Comparison of ENCODE assay signal across 1 cellular context in the genomic region with DNA sequence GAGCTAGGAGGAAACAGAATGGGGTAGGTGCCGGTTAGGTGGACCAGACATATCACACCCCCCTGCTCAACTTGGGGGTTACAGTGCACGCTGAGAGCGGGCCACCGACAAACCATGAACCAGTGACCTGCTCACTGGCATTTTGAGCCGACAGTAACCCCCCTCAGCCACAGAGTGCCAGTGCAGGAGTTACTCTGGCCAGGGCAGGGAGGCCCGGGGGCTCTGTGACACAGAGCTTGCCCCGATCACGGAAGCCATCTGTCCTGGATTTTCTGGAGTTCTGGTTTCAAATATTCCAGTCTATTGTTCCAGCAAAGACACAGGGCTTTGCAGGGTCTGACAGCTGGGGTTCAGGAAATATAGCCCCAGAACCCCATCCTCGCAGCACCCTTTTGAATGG.
TF ChIP-seq lines count a peak whose summit lies in the region.

No MANE protein-coding gene starts in this region.

TF ChIP-seq in GM12878, 131 proteins besides CTCF, POLR2A, EP300 and RAD21 (continued from another document):
- TF ChIP-seq JUND (IDR thresholded peaks at IDR 0.05; ENCODE audit: low read depth, low read length) (no peak), TARDBP (IDR thresholded peaks at IDR 0.05; ENCODE audit: borderline replicate concordance) (no peak), POLR2AphosphoS5 (IDR thresholded peaks at IDR 0.05; ENCODE audit: low read length) (no peak), SIN3A (IDR thresholded peaks at IDR 0.05; ENCODE audit: low read depth, low read length) (no peak), IKZF2 (IDR thresholded peaks at IDR 0.05) (no peak), RAD51 (IDR thresholded peaks at IDR 0.05) (no peak), NR2F1 (conservative IDR thresholded peaks at IDR 0.05) (no peak), MTA2 (IDR thresholded peaks at IDR 0.05; ENCODE audit: low read depth) (no peak), CREM (IDR thresholded peaks at IDR 0.05; ENCODE audit: low read depth) (no peak)
